Comparison of ENCODE assay signal across 22 cellular contexts in the genomic region with DNA sequence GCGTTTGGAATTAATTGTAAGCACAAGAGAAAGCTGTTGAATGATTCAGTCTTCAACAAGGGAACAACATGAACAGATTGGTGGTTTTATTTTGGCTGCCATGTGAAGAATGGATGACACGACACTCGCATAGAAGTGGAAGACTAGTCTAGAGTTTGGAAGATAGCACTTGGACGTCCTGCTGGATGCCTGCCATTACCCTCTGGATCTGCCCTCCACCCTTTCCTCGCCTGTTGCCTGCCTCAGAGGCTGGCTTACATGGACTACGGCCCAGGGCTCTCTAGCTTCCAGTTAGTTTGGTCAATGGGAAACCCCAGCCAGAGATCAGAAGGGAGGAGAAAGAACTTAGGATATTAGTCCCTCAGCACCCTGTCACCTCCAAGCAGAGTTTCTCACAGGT.
"Had no signal": no experiment of that assay in that cellular context is flagged by ENCODE, and none has a peak within 500 bp of the region (broad histone marks: within the 10 kb centered on the region; RNA-seq: fewer than 3 reads in every experiment).

No MANE protein-coding gene starts in this region.

- H3K27me3 ChIP-seq: breast epithelium, MG63, Peyer's patch had no signal

- H3K9me3 ChIP-seq: breast epithelium, MG63, Peyer's patch had no signal

- DNase-seq: activated CD4-positive, alpha-beta T cell treated with anti-CD3 and anti-CD28 coated beads for 48 hours; activated CD4-positive, alpha-beta T cell treated with anti-CD3 and anti-CD28 coated beads, Interleukin-2, amount 50 U/mL, for 4 hours; activated CD4-positive, CD25-positive, alpha-beta regulatory T cell treated with anti-CD3 and anti-CD28 coated beads, Interleukin-2, amount 50 U/mL, for 72 hours; activated CD8-positive, alpha-beta memory T cell treated with anti-CD3 and anti-CD28 coated beads, Interleukin-2, amount 10 ng/mL, durations not matched to agents 7 days and 5 days; activated CD8-positive, alpha-beta T cell treated with anti-CD3 and anti-CD28 coated beads, Interleukin-2, amount 10 ng/mL, durations not matched to agents 7 days and 5 days; activated effector memory CD4-positive, alpha-beta T cell treated with Interleukin-2 at 50 U/mL for 16 hours; activated naive CD4-positive, alpha-beta T cell; activated T-cell treated with anti-CD3 and anti-CD28 coated beads, Interleukin-2, amount 50 U/mL, for 24 hours; aorta; MG63; NCI-H1092 treated with DMSO at 0.1 percent for 48 hours; NCI-H1417 treated with DMSO at 0.1 percent for 48 hours; NCI-H1694; NCI-H2029 treated with DMSO at 0.1 percent for 48 hours; NCI-H345; NCI-H510A treated with DMSO at 0.1 percent for 48 hours; NCI-H69; NK-92 treated with Interleukin-12 subunit alpha and Interleukin-12 subunit beta, amount 100 ng/mL, for 24 hours; Peyer's patch; SHP77 treated with DMSO at 0.1 percent for 48 hours had no signal

- H3K9ac ChIP-seq: KMS-11 had no signal

- H3K36me3 ChIP-seq: breast epithelium, MG63, Peyer's patch had no signal

- H3K4me2 ChIP-seq: KMS-11 had no signal

- H3K4me1 ChIP-seq: breast epithelium, Peyer's patch had no signal

- H3K27ac ChIP-seq: breast epithelium, KMS-11, Peyer's patch had no signal

- ATAC-seq: activated CD8-positive, alpha-beta memory T cell treated with anti-CD3 and anti-CD28 coated beads, Interleukin-2, amount 10 ng/mL, durations not matched to agents 7 days and 5 days; activated CD8-positive, alpha-beta T cell treated with anti-CD3 and anti-CD28 coated beads, Interleukin-2, amount 10 ng/mL, durations not matched to agents 7 days and 5 days had no signal

- H3K4me3 ChIP-seq: breast epithelium, MG63, Peyer's patch had no signal
